In genomic region chr9:117315236-117315635, GRCh38 we compare ENCODE assay signal across 17 cellular contexts.
"Had no signal": no experiment of that assay in that cellular context is flagged by ENCODE, and none has a peak within 500 bp of the region (broad histone marks: within the 10 kb centered on the region; RNA-seq: fewer than 3 reads in every experiment).

No MANE protein-coding gene starts in this region.

- ATAC-seq: activated naive CD4-positive, alpha-beta T cell treated with anti-CD3 and anti-CD28 coated beads, Interleukin-2, amount 50 U/mL, for 72 hours; effector memory CD8-positive, alpha-beta T cell; left lobe of liver had no signal

- H3K27ac ChIP-seq: adrenal gland, spleen, tibial artery, VCaP had no signal

- H3K27me3 ChIP-seq: adrenal gland, spleen, tibial artery had no signal

- H3K9me3 ChIP-seq: adrenal gland, spleen, tibial artery had no signal

- H3K36me3 ChIP-seq: adrenal gland, spleen, tibial artery had no signal

- DNase-seq: activated CD4-positive, alpha-beta T cell treated with anti-CD3 and anti-CD28 coated beads for 1 hour; activated CD4-positive, alpha-beta T cell treated with anti-CD3 and anti-CD28 coated beads, Interleukin-2, amount 50 U/mL, for 48 hours; activated gamma-delta T cell treated with Interleukin-2 at 50 U/mL for 16 hours; adrenal gland; dermis blood vessel endothelial cell; effector memory CD8-positive, alpha-beta T cell; glutamatergic neuron; retina; spleen; stimulated activated naive CD4-positive, alpha-beta T cell; SW 1271; T-helper 2 cell; tibial artery had no signal

- H3K4me3 ChIP-seq: adrenal gland, lung, spleen, tibial artery had no signal

- H3K4me1 ChIP-seq: adrenal gland, spleen had no signal
